In the genomic region with DNA sequence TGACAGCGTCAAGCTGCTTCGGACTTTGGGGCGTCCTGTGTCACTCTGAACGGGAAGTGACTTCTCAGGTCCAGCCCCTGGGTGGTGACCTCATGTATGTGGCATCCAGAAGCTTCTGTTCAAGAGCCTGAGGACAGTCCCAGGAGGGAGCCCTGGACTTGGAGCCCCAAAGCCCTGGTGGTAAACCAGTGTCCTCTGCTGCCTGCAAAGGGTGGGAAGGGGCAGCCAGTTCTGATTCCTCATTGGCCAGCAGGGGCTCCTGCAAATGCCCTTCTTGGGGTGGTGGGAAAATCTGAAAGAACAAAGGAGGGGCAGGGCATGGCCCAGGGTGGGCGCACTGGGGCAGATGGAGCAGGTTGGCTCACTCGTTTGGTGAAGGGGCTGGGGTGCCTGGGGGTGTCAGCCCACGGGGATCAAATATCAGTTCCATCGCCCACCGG, we compare ENCODE assay signal across 9 cellular contexts. TPM values are rescaled to one million over a fixed set of nuclear protein-coding genes. Genes with fewer than 3 reads are reported as not detected.
DNase-seq lines count a peak whose midpoint lies in the region; ATAC-seq and TF ChIP-seq lines count a peak whose summit lies in the region.
"Had no signal": no experiment of that assay in that cellular context is flagged by ENCODE, and none has a peak within 500 bp of the region (broad histone marks: within the 10 kb centered on the region; RNA-seq: fewer than 3 reads in every experiment).

No MANE protein-coding gene starts in this region.

- H3K9me3 Mint-ChIP-seq in stimulated activated effector memory CD8-positive, alpha-beta T cell treated with anti-CD3 and anti-CD28 coated beads, Interleukin-12 subunit alpha, Interleukin-12 subunit beta, amount 100 ng/mL, for 72 hours = no peaks in the 10 kb centered on the region
- peaks cover 8% of the 10 kb centered on the region for H3K9me3 Mint-ChIP-seq in glutamatergic neuron (ENCODE audit: unreplicated experiment)
- H3K9me3 Mint-ChIP-seq: activated T-cell treated with anti-CD3 and anti-CD28 coated beads, Interleukin-2, amount 50 U/mL, for 24 hours had no signal

- no peak for TF ChIP-seq CTCF in glutamatergic neuron (IDR thresholded peaks at IDR 0.05; ENCODE audit: partially characterized antibody, unreplicated experiment)

- peak overlapping the region; percentile 37 for H3K27ac Mint-ChIP-seq in stimulated activated effector memory CD8-positive, alpha-beta T cell treated with anti-CD3 and anti-CD28 coated beads, Interleukin-12 subunit alpha, Interleukin-12 subunit beta, amount 100 ng/mL, for 72 hours
- H3K27ac Mint-ChIP-seq in glutamatergic neuron (ENCODE audit: unreplicated experiment) = no peak overlapping the region
- H3K27ac Mint-ChIP-seq: activated T-cell treated with anti-CD3 and anti-CD28 coated beads, Interleukin-2, amount 50 U/mL, for 24 hours had no signal

- no peak for ATAC-seq in stimulated activated effector memory CD8-positive, alpha-beta T cell treated with anti-CD3 and anti-CD28 coated beads, Interleukin-12 subunit alpha, Interleukin-12 subunit beta, amount 100 ng/mL, for 72 hours

- peaks cover 2% of the 10 kb centered on the region for H3K27me3 Mint-ChIP-seq in glutamatergic neuron (ENCODE audit: unreplicated experiment)

- peak overlapping the region; percentile 55 for H3K4me3 Mint-ChIP-seq in stimulated activated effector memory CD8-positive, alpha-beta T cell treated with anti-CD3 and anti-CD28 coated beads, Interleukin-12 subunit alpha, Interleukin-12 subunit beta, amount 100 ng/mL, for 72 hours
- no peak overlapping the region for H3K4me3 Mint-ChIP-seq in glutamatergic neuron (ENCODE audit: unreplicated experiment)

- H3K36me3 Mint-ChIP-seq in stimulated activated effector memory CD8-positive, alpha-beta T cell treated with anti-CD3 and anti-CD28 coated beads, Interleukin-12 subunit alpha, Interleukin-12 subunit beta, amount 100 ng/mL, for 72 hours = no peaks in the 10 kb centered on the region
- peaks cover 4% of the 10 kb centered on the region for H3K36me3 Mint-ChIP-seq in glutamatergic neuron (ENCODE audit: unreplicated experiment)

- no peaks in the 10 kb centered on the region for H3K4me1 Mint-ChIP-seq in stimulated activated effector memory CD8-positive, alpha-beta T cell treated with anti-CD3 and anti-CD28 coated beads, Interleukin-12 subunit alpha, Interleukin-12 subunit beta, amount 100 ng/mL, for 72 hours
- peaks cover 6% of the 10 kb centered on the region for H3K4me1 Mint-ChIP-seq in glutamatergic neuron (ENCODE audit: low read depth, unreplicated experiment)

- peak; percentile 47 for DNase-seq in HPDE6-E6E7 (ENCODE audit: extremely low spot score)
- peak; percentile 43 for DNase-seq in amniotic stem cell (lab: John Stamatoyannopoulos, UW)
- peak; percentile 52 for DNase-seq in iris pigment epithelial cell (ENCODE audit: low read depth)
- DNase-seq in stimulated activated effector memory CD8-positive, alpha-beta T cell treated with anti-CD3 and anti-CD28 coated beads, Interleukin-12 subunit alpha, Interleukin-12 subunit beta, amount 100 ng/mL, for 72 hours (ENCODE audit: low spot score in 2 of 2) = no peak
- DNase-seq in glutamatergic neuron = no peak
- DNase-seq in SHP77 (lab: John Stamatoyannopoulos, UW) = no peak
- DNase-seq in SHP77 treated with DMSO at 0.1 percent for 48 hours (lab: John Stamatoyannopoulos, UW) = no peak
- DNase-seq in activated CD4-positive, alpha-beta T cell treated with anti-CD3 and anti-CD28 coated beads, Interleukin-2, amount 50 U/mL, for 4 hours = no peak

RNA-seq across cellular contexts. Expression of a gene that starts 1.6 kb away (rescaled TPM):
- total RNA-seq in glutamatergic neuron (ENCODE audit: unreplicated experiment) = not detected

RNA-seq across cellular contexts. Expression of a gene that starts 13.4 kb away (rescaled TPM):
- total RNA-seq in glutamatergic neuron (ENCODE audit: unreplicated experiment) = 112 TPM

RNA-seq across cellular contexts. Expression of a gene that starts 55.7 kb away (rescaled TPM):
- total RNA-seq in glutamatergic neuron (ENCODE audit: unreplicated experiment) = 9.5 TPM

Comparison
In these comparisons a context has a peak if more than half of its experiments do, and no peak if none do; other contexts are left out.
1. DNase-seq: peak in HPDE6-E6E7 (single experiment), amniotic stem cell (single experiment) and iris pigment epithelial cell (single experiment); none in stimulated activated effector memory CD8-positive, alpha-beta T cell treated with anti-CD3 and anti-CD28 coated beads, Interleukin-12 subunit alpha, Interleukin-12 subunit beta, amount 100 ng/mL, for 72 hours (0 of 2), glutamatergic neuron (single experiment), SHP77 (0 of 2), SHP77 treated with DMSO at 0.1 percent for 48 hours (single experiment) and activated CD4-positive, alpha-beta T cell treated with anti-CD3 and anti-CD28 coated beads, Interleukin-2, amount 50 U/mL, for 4 hours (0 of 2).